17 cellular contexts compared by ENCODE assay signal in the genomic region with DNA sequence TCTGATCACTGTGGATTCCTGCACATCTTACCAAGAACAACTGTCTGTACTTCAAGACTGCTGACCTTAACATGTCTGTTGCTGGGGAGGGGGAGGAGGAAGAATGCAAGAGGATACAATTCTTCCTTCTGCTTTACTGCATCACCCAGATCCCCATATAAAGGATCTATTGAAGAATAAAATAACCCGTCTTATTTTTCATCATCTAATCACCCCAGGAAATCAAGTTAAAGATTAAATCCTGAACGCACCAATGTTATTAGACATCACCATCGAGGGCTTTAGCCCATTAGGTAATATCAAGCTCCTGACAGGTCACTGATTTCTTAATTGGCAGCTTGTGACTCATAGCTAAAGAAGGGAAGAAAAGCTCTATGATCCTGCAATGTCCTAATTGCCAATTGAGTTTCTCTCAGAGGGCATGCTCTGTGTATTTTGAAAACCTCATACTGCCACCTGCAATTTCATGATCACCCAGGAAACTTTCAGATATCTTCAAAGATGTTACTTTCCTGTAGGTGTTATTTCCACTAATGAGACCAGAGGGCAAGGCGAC.
DNase-seq lines count a peak whose midpoint lies in the region; TF ChIP-seq lines count a peak whose summit lies in the region.
"Had no signal": no experiment of that assay in that cellular context is flagged by ENCODE, and none has a peak within 500 bp of the region (broad histone marks: within the 10 kb centered on the region; RNA-seq: fewer than 3 reads in every experiment).

No MANE protein-coding gene starts in this region.

- no peak overlapping the region for H3K14ac ChIP-seq in mesenchymal stem cell (ENCODE audit: low read length in 2 of 2)

- H4K91ac ChIP-seq in mesenchymal stem cell (ENCODE audit: low read length): no peak overlapping the region

- CTCF ChIA-PET in Calu3 (lab: Charles Lee): interaction anchor here (0.6 to 1.3 kb wide), 5 partner anchors 18 to 259 kb away, joined by 3 to 5 read pairs (median 3); no protein-coding TSS in a partner anchor

- DNase-seq in Calu3 (peak; percentile 32), NB4 (ENCODE audit: low read depth) (peak; percentile 15), chondrocyte (ENCODE audit: low spot score) (no peak), mesenchymal stem cell (no peak), dedifferentiated amniotic fluid mesenchymal stem cell (ENCODE audit: extremely low spot score) (no peak), erythroblast (lab: John Stamatoyannopoulos, UW) (no peak), globus pallidus (ENCODE audit: low spot score) (no peak)
- no peak for DNase-seq in activated naive CD8-positive, alpha-beta T cell treated with anti-CD3 and anti-CD28 coated beads for 36 hours
- DNase-seq: BE2C; CD8-positive, alpha-beta T cell; GOT3; KBM-7; NCI-H1048; NCI-H1436 treated with DMSO at 0.1 percent for 48 hours; NCI-H226; NCI-H526; SW 1271 had no signal

- peak overlapping the region in 1 of 2 experiments; percentile 63 for H3K18ac ChIP-seq in mesenchymal stem cell (ENCODE audit: low read depth in 1 of 2, low read length in 2 of 2)

- H3K36me3 ChIP-seq in mesenchymal stem cell (ENCODE audit: control insufficient read depth in 1 of 2, insufficient read depth in 2 of 2, low read depth in 1 of 2, low read length in 2 of 2): no peaks in the 10 kb centered on the region
- H3K36me3 ChIP-seq: BE2C had no signal

- no peak overlapping the region for H3K23ac ChIP-seq in mesenchymal stem cell (ENCODE audit: low read length in 2 of 2)

- no peak overlapping the region for H2AFZ ChIP-seq in mesenchymal stem cell (ENCODE audit: low read depth, low read length)

- H3K9me3 Mint-ChIP-seq in Calu3 (ENCODE audit: low read depth, unreplicated experiment): no peaks in the 10 kb centered on the region
- H3K9me3 Mint-ChIP-seq in chondrocyte (ENCODE audit: low read depth): no peaks in the 10 kb centered on the region
- no peaks in the 10 kb centered on the region for H3K9me3 Mint-ChIP-seq in activated naive CD8-positive, alpha-beta T cell treated with anti-CD3 and anti-CD28 coated beads for 36 hours
- H3K9me3 Mint-ChIP-seq: CD8-positive, alpha-beta T cell had no signal

- BruUV-seq in Calu3 (replicated peaks; lab: Mats Ljungman, UMichigan): no TSS peak

- no peak overlapping the region for H3K9ac ChIP-seq in mesenchymal stem cell (ENCODE audit: low read length)

- H3K27me3 ChIP-seq in mesenchymal stem cell (ENCODE audit: control insufficient read depth in 1 of 2, insufficient read depth in 1 of 2, low read length in 2 of 2): peaks cover 0 to 3% of the 10 kb centered on the region in 2 experiments
- H3K27me3 ChIP-seq: BE2C had no signal

- H2BK5ac ChIP-seq in mesenchymal stem cell (ENCODE audit: low read depth, low read length, poor library complexity, severe bottlenecking): no peak overlapping the region

- H3K79me1 ChIP-seq in mesenchymal stem cell (replicated peaks; ENCODE audit: low read length, poor library complexity, severe bottlenecking): no peaks in the 10 kb centered on the region

- H2BK12ac ChIP-seq in mesenchymal stem cell (ENCODE audit: low read length in 2 of 2): no peak overlapping the region

- H3K27ac ChIP-seq in mesenchymal stem cell (ENCODE audit: low read length, poor library complexity, severe bottlenecking): peak overlapping the region; percentile 39

- no peak overlapping the region for H2BK120ac ChIP-seq in mesenchymal stem cell (ENCODE audit: low read depth, low read length)

- H2AK5ac ChIP-seq in mesenchymal stem cell (ENCODE audit: low read length, severe bottlenecking): no peak overlapping the region

- TF ChIP-seq POLR2A in NB4 (IDR thresholded peaks at IDR 0.05; ENCODE audit: extremely low read depth, insufficient read length) (no peak), erythroblast (IDR thresholded peaks at IDR 0.05; ENCODE audit: low read length) (no peak)

- H3K4me2 ChIP-seq in mesenchymal stem cell (ENCODE audit: low read length, poor library complexity, severe bottlenecking): no peak overlapping the region

- no peak overlapping the region for H2BK15ac ChIP-seq in mesenchymal stem cell (ENCODE audit: low read depth, poor library complexity, severe bottlenecking)

- H4K8ac ChIP-seq in mesenchymal stem cell (ENCODE audit: low read length): no peak overlapping the region

- H3K4me1 Mint-ChIP-seq in Calu3 (ENCODE audit: low read depth, unreplicated experiment) (peaks cover 49% of the 10 kb centered on the region), chondrocyte (ENCODE audit: low read depth) (peaks cover 31% of the 10 kb centered on the region)
- H3K4me1 Mint-ChIP-seq in activated naive CD8-positive, alpha-beta T cell treated with anti-CD3 and anti-CD28 coated beads for 36 hours: no peaks in the 10 kb centered on the region

- intact Hi-C loops in Calu3 (cut with micrococcal nuclease; ENCODE audit: unreplicated experiment): loop anchor here (5.0 to 10.0 kb wide), 4 partner anchors 66 to 858 kb away; a partner anchor contains a TSS

- TF ChIP-seq CTCF in Calu3 (IDR thresholded peaks at IDR 0.05; ENCODE audit: unreplicated experiment): no peak
- TF ChIP-seq CTCF in NB4 (IDR thresholded peaks at IDR 0.05; ENCODE audit: low read depth, low read length): no peak
- no peak for TF ChIP-seq CTCF in chondrocyte (IDR thresholded peaks at IDR 0.05)

- H3K27ac Mint-ChIP-seq in Calu3 (ENCODE audit: unreplicated experiment): peak overlapping the region; percentile 73
- peak overlapping the region; percentile 37 for H3K27ac Mint-ChIP-seq in chondrocyte (ENCODE audit: unreplicated experiment)
- H3K27ac Mint-ChIP-seq in activated naive CD8-positive, alpha-beta T cell treated with anti-CD3 and anti-CD28 coated beads for 36 hours: no peak overlapping the region
- H3K27ac Mint-ChIP-seq: CD8-positive, alpha-beta T cell had no signal

- H3K4ac ChIP-seq in mesenchymal stem cell (ENCODE audit: low read depth in 1 of 2, low read length in 2 of 2): no peak overlapping the region

- peaks cover 8% of the 10 kb centered on the region for H3K4me1 ChIP-seq in mesenchymal stem cell (ENCODE audit: control insufficient read depth, insufficient read depth, low read depth, low read length)

- H3K27me3 Mint-ChIP-seq in Calu3 (ENCODE audit: unreplicated experiment) (no peaks in the 10 kb centered on the region), chondrocyte (ENCODE audit: low read depth) (no peaks in the 10 kb centered on the region)
- H3K27me3 Mint-ChIP-seq in activated naive CD8-positive, alpha-beta T cell treated with anti-CD3 and anti-CD28 coated beads for 36 hours: peaks cover 22% of the 10 kb centered on the region

- H3K9me3 ChIP-seq in mesenchymal stem cell (ENCODE audit: control insufficient read depth, low read length): no peaks in the 10 kb centered on the region
- H3K9me3 ChIP-seq: BE2C had no signal

- H3K36me3 Mint-ChIP-seq in Calu3 (ENCODE audit: insufficient read depth, unreplicated experiment) (no peaks in the 10 kb centered on the region), chondrocyte (ENCODE audit: low read depth) (no peaks in the 10 kb centered on the region)
- no peaks in the 10 kb centered on the region for H3K36me3 Mint-ChIP-seq in activated naive CD8-positive, alpha-beta T cell treated with anti-CD3 and anti-CD28 coated beads for 36 hours
- H3K36me3 Mint-ChIP-seq: CD8-positive, alpha-beta T cell had no signal

- H3K4me3 ChIP-seq in NB4 (ENCODE audit: low read depth, low read length): no peak overlapping the region
- H3K4me3 ChIP-seq in mesenchymal stem cell (ENCODE audit: insufficient read depth in 1 of 2, low read depth in 1 of 2, low read length in 2 of 2): no peak overlapping the region

- WGBS in mesenchymal stem cell: 86% methylated on average over 4 of the region's 4 CpGs

- H3K4me3 Mint-ChIP-seq in Calu3 (ENCODE audit: low read depth, unreplicated experiment) (no peak overlapping the region), chondrocyte (ENCODE audit: unreplicated experiment) (no peak overlapping the region)
- no peak overlapping the region for H3K4me3 Mint-ChIP-seq in activated naive CD8-positive, alpha-beta T cell treated with anti-CD3 and anti-CD28 coated beads for 36 hours
- H3K4me3 Mint-ChIP-seq: CD8-positive, alpha-beta T cell had no signal

Comparison
In these comparisons a context has a peak if more than half of its experiments do, and no peak if none do; other contexts are left out.
1. DNase-seq: peak in Calu3 (single experiment) and NB4 (single experiment); none in chondrocyte (single experiment), mesenchymal stem cell (single experiment), activated naive CD8-positive, alpha-beta T cell treated with anti-CD3 and anti-CD28 coated beads for 36 hours (single experiment), dedifferentiated amniotic fluid mesenchymal stem cell (single experiment), erythroblast (0 of 2) and globus pallidus (single experiment).